Comparison of ENCODE assay signal across 1 cellular context in the genomic region with DNA sequence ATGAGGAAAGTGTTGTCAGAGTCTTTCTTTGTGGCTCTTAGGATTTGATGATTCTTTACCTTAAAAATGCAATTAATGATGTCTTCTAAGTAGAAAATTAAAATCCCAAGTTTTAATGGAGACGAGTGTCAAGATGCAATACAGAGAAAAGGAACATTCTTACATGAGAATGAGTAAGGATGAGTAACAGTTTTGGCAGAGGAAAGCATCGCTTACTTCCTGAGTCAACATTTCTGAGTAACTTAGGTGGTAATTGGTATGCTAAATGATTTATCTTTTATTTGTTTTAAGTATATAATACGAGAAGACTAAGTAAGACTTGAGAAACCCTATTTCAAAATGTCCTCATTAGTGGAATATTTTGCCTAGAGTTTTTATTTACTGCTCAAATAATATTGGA.
TF ChIP-seq lines count a peak whose summit lies in the region.

No MANE protein-coding gene starts in this region.

TF ChIP-seq in GM12878, 131 proteins besides CTCF, POLR2A, EP300 and RAD21 (continued from another document):
- TF ChIP-seq, protein P1, sequence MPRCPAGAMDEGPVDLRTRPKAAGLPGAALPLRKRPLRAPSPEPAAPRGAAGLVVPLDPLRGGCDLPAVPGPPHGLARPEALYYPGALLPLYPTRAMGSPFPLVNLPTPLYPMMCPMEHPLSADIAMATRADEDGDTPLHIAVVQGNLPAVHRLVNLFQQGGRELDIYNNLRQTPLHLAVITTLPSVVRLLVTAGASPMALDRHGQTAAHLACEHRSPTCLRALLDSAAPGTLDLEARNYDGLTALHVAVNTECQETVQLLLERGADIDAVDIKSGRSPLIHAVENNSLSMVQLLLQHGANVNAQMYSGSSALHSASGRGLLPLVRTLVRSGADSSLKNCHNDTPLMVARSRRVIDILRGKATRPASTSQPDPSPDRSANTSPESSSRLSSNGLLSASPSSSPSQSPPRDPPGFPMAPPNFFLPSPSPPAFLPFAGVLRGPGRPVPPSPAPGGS (IDR thresholded peaks at IDR 0.05; ENCODE audit: borderline replicate concordance, insufficient read depth, low read depth, low read length, poor library complexity, severe bottlenecking): no peak
- no peak for TF ChIP-seq ATF7 (IDR thresholded peaks at IDR 0.05; ENCODE audit: low read depth)
- no peak for TF ChIP-seq ASH2L (IDR thresholded peaks at IDR 0.05; ENCODE audit: borderline replicate concordance, low read depth)
- no peak for TF ChIP-seq IKZF1 (conservative IDR thresholded peaks at IDR 0.05)
- TF ChIP-seq EED (IDR thresholded peaks at IDR 0.05; ENCODE audit: low read depth): no peak
- no peak for TF ChIP-seq BACH1 (IDR thresholded peaks at IDR 0.05; ENCODE audit: borderline replicate concordance)
- no peak for TF ChIP-seq HDAC2 (IDR thresholded peaks at IDR 0.05)
- TF ChIP-seq FOXK2 (IDR thresholded peaks at IDR 0.05): no peak
- TF ChIP-seq DPF2 (IDR thresholded peaks at IDR 0.05): no peak
- TF ChIP-seq FOS (IDR thresholded peaks at IDR 0.05; ENCODE audit: borderline replicate concordance, extremely low read depth, insufficient read length): no peak
- TF ChIP-seq EGR1 (IDR thresholded peaks at IDR 0.05; ENCODE audit: borderline replicate concordance in 1 of 2, low read depth in 2 of 2, low read length in 2 of 2): no peak
- no peak for TF ChIP-seq TBL1XR1 (IDR thresholded peaks at IDR 0.05; ENCODE audit: low read depth, low read length)
- no peak for TF ChIP-seq STAT3 (IDR thresholded peaks at IDR 0.05; ENCODE audit: low read depth, low read length)
- TF ChIP-seq, protein P2, sequence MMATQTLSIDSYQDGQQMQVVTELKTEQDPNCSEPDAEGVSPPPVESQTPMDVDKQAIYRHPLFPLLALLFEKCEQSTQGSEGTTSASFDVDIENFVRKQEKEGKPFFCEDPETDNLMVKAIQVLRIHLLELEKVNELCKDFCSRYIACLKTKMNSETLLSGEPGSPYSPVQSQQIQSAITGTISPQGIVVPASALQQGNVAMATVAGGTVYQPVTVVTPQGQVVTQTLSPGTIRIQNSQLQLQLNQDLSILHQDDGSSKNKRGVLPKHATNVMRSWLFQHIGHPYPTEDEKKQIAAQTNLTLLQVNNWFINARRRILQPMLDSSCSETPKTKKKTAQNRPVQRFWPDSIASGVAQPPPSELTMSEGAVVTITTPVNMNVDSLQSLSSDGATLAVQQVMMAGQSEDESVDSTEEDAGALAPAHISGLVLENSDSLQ (IDR thresholded peaks at IDR 0.05): no peak
- no peak for TF ChIP-seq SUZ12 (IDR thresholded peaks at IDR 0.05; ENCODE audit: unreplicated experiment)
- TF ChIP-seq SREBF1 (IDR thresholded peaks at IDR 0.05; ENCODE audit: low read length): no peak
- TF ChIP-seq, protein P3, sequence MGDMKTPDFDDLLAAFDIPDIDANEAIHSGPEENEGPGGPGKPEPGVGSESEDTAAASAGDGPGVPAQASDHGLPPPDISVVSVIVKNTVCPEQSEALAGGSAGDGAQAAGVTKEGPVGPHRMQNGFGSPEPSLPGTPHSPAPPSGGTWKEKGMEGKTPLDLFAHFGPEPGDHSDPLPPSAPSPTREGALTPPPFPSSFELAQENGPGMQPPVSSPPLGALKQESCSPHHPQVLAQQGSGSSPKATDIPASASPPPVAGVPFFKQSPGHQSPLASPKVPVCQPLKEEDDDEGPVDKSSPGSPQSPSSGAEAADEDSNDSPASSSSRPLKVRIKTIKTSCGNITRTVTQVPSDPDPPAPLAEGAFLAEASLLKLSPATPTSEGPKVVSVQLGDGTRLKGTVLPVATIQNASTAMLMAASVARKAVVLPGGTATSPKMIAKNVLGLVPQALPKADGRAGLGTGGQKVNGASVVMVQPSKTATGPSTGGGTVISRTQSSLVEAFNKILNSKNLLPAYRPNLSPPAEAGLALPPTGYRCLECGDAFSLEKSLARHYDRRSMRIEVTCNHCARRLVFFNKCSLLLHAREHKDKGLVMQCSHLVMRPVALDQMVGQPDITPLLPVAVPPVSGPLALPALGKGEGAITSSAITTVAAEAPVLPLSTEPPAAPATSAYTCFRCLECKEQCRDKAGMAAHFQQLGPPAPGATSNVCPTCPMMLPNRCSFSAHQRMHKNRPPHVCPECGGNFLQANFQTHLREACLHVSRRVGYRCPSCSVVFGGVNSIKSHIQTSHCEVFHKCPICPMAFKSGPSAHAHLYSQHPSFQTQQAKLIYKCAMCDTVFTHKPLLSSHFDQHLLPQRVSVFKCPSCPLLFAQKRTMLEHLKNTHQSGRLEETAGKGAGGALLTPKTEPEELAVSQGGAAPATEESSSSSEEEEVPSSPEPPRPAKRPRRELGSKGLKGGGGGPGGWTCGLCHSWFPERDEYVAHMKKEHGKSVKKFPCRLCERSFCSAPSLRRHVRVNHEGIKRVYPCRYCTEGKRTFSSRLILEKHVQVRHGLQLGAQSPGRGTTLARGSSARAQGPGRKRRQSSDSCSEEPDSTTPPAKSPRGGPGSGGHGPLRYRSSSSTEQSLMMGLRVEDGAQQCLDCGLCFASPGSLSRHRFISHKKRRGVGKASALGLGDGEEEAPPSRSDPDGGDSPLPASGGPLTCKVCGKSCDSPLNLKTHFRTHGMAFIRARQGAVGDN (IDR thresholded peaks at IDR 0.05): no peak
